ENCODE assay signal across 10 cellular contexts in genomic region chr6:151647871-151648639, GRCh38.
DNase-seq lines count a peak whose midpoint lies in the region; FAIRE-seq and TF ChIP-seq lines count a peak whose summit lies in the region.
"Had no signal": no experiment of that assay in that cellular context is flagged by ENCODE, and none has a peak within 500 bp of the region (broad histone marks: within the 10 kb centered on the region; RNA-seq: fewer than 3 reads in every experiment).

No MANE protein-coding gene starts in this region.

- H3K36me3 ChIP-seq in bronchial epithelial cell (ENCODE audit: control insufficient read depth, insufficient read depth, low read length): no peaks in the 10 kb centered on the region
- H3K36me3 ChIP-seq in tibial artery: no peaks in the 10 kb centered on the region

- H3K4me1 Mint-ChIP-seq in neural crest cell: no peaks in the 10 kb centered on the region

- DNase-seq in LNCaP clone FGC (ENCODE audit: low read depth): no peak
- DNase-seq in bronchial epithelial cell (ENCODE audit: low read depth): no peak
- peak; percentile 20 for DNase-seq in neural crest cell (ENCODE audit: low read depth, low spot score)
- DNase-seq in mucosa of gallbladder (ENCODE audit: low spot score): no peak
- DNase-seq in frontal cortex (ENCODE audit: low spot score in 2 of 2): no peak
- DNase-seq in tibial artery: no peak
- DNase-seq: central memory CD4-positive, alpha-beta T cell; kidney glomerular epithelial cell; NCI-H774 had no signal

- H3K4me3 ChIP-seq in LNCaP clone FGC (ENCODE audit: low read depth, low read length) (no peak overlapping the region), bronchial epithelial cell (ENCODE audit: low read depth, low read length) (no peak overlapping the region), tibial artery (no peak overlapping the region)

- H3K4me1 ChIP-seq in tibial artery: peaks cover 0 to 11% (median 0%) of the 10 kb centered on the region in 4 donors

- no peak overlapping the region for H3K4me3 Mint-ChIP-seq in neural crest cell

- H3K27me3 ChIP-seq in bronchial epithelial cell (ENCODE audit: control insufficient read depth, insufficient read depth, low read length) (no peaks in the 10 kb centered on the region), tibial artery (no peaks in the 10 kb centered on the region)

- H3K36me3 Mint-ChIP-seq in neural crest cell (ENCODE audit: low read depth): peaks cover 3% of the 10 kb centered on the region

- H3K27ac Mint-ChIP-seq in neural crest cell (ENCODE audit: unreplicated experiment): no peak overlapping the region

- peaks cover 10% of the 10 kb centered on the region for H3K9me3 Mint-ChIP-seq in neural crest cell

- FAIRE-seq in bronchial epithelial cell (lab: Jason Lieb, UNC) (no peak), frontal cortex (lab: Jason Lieb, UNC) (no peak)

- TF ChIP-seq CTCF in GM12872 (IDR thresholded peaks at IDR 0.05; ENCODE audit: insufficient read depth, low read depth, low read length) (peak; percentile 50), LNCaP clone FGC (IDR thresholded peaks at IDR 0.05; ENCODE audit: control insufficient read depth, extremely low read depth, insufficient read depth) (peak; percentile 43), bronchial epithelial cell (IDR thresholded peaks at IDR 0.05; ENCODE audit: insufficient read depth, low read length, severe bottlenecking) (peak; percentile 57), neural crest cell (conservative IDR thresholded peaks at IDR 0.05) (peak; percentile 42), tibial artery (IDR thresholded peaks at IDR 0.05) (no peak)

- H3K27ac ChIP-seq in tibial artery: no peak overlapping the region

- peaks cover 24% of the 10 kb centered on the region for H3K27me3 Mint-ChIP-seq in neural crest cell (ENCODE audit: low read depth)

- no peaks in the 10 kb centered on the region for H3K9me3 ChIP-seq in tibial artery

- intact Hi-C loops in tibial artery (cut with DNase I; ENCODE audit: low total_unique reads): no loop called here

Comparison
In these comparisons a context has a peak if more than half of its experiments do, and no peak if none do; other contexts are left out.
1. CTCF ChIP-seq: peak in GM12872 (single experiment), LNCaP clone FGC (single experiment), bronchial epithelial cell (single experiment) and neural crest cell (single experiment); none in tibial artery (0 of 2).